ENCODE assay signal across 1 cellular context in genomic region chr7:100568936-100569844, GRCh38.
TF ChIP-seq lines count a peak whose summit lies in the region.

No MANE protein-coding gene starts in this region.

TF ChIP-seq in HepG2, 621 proteins besides CTCF, POLR2A, EP300 and RAD21 (continued from another document and continues in another):
- TF ChIP-seq HBP1 (CRISPR knock-in tag; IDR thresholded peaks at IDR 0.05; ENCODE audit: low read depth) (peak; percentile 86), SKIL (CRISPR knock-in tag; IDR thresholded peaks at IDR 0.05; ENCODE audit: borderline replicate concordance) (peak; percentile 47; the same call in 1 of the 2 replicates), FLYWCH1 (CRISPR knock-in tag; IDR thresholded peaks at IDR 0.05) (no peak), ZSCAN22 (CRISPR knock-in tag; IDR thresholded peaks at IDR 0.05) (no peak; the same call in 1 of the 2 replicates), ZNF180 (CRISPR knock-in tag; IDR thresholded peaks at IDR 0.05; ENCODE audit: borderline replicate concordance, low read depth) (no peak), PRDM15 (CRISPR knock-in tag; IDR thresholded peaks at IDR 0.05) (peak; percentile 84), ZNF205 (CRISPR knock-in tag; IDR thresholded peaks at IDR 0.05) (0 out of 2 replicates have a peak, but pooled peaks have one; percentile 22), NFYC (CRISPR knock-in tag; IDR thresholded peaks at IDR 0.05) (no peak), ZNF619 (CRISPR knock-in tag; IDR thresholded peaks at IDR 0.05) (peak; percentile 25; the same call in 1 of the 2 replicates), GFI1 (CRISPR knock-in tag; IDR thresholded peaks at IDR 0.05; ENCODE audit: borderline replicate concordance) (no peak), ZNF468 (CRISPR knock-in tag; IDR thresholded peaks at IDR 0.05) (0 out of 2 replicates have a peak, but pooled peaks have one; percentile 67), ZBTB37 (CRISPR knock-in tag; IDR thresholded peaks at IDR 0.05) (peak; percentile 79), ZNF878 (CRISPR knock-in tag; IDR thresholded peaks at IDR 0.05) (no peak), DPF2 (CRISPR knock-in tag; IDR thresholded peaks at IDR 0.05; ENCODE audit: borderline replicate concordance, low read depth) (peak; percentile 18; the same call in 1 of the 2 replicates), IKZF1 (IDR thresholded peaks at IDR 0.05) (no peak), KAT7 (CRISPR knock-in tag; IDR thresholded peaks at IDR 0.05; ENCODE audit: borderline replicate concordance) (no peak), ZNF775 (CRISPR knock-in tag; IDR thresholded peaks at IDR 0.05; ENCODE audit: borderline replicate concordance) (no peak; the same call in 1 of the 2 replicates), ZNF607 (CRISPR knock-in tag; IDR thresholded peaks at IDR 0.05; ENCODE audit: borderline replicate concordance) (no peak; the same call in 1 of the 2 replicates), SUZ12 (IDR thresholded peaks at IDR 0.05; ENCODE audit: low read depth, low read length) (no peak), ZNF724P (CRISPR knock-in tag; IDR thresholded peaks at IDR 0.05; ENCODE audit: borderline replicate concordance) (no peak; the same call in 1 of the 2 replicates), TAF1 (CRISPR knock-in tag; IDR thresholded peaks at IDR 0.05) (no peak), ZNF136 (CRISPR knock-in tag; IDR thresholded peaks at IDR 0.05; ENCODE audit: low read depth) (peak; percentile 79), ZNF772 (CRISPR knock-in tag; IDR thresholded peaks at IDR 0.05) (peak; percentile 95; the same call in 1 of the 2 replicates), NR2C2 (CRISPR knock-in tag; IDR thresholded peaks at IDR 0.05; ENCODE audit: borderline replicate concordance) (peak; percentile 54; the same call in 1 of the 2 replicates), BRCA1 (CRISPR knock-in tag; IDR thresholded peaks at IDR 0.05) (no peak; the same call in 1 of the 2 replicates), NBN (conservative IDR thresholded peaks at IDR 0.05) (no peak), ZBTB14 (CRISPR knock-in tag; IDR thresholded peaks at IDR 0.05) (no peak), TBP (CRISPR knock-in tag; IDR thresholded peaks at IDR 0.05) (no peak), MIXL1 (CRISPR knock-in tag; IDR thresholded peaks at IDR 0.05) (peak; percentile 39; the same call in 1 of the 2 replicates), ZFP36L2 (CRISPR knock-in tag; IDR thresholded peaks at IDR 0.05) (no peak), XRCC5 (optimal IDR thresholded peaks at IDR 0.05; ENCODE audit: low read length) (peak; percentile 94), MXI1 (IDR thresholded peaks at IDR 0.05; ENCODE audit: borderline replicate concordance, low read depth, low read length) (peak; percentile 96; the same call in 2 of the 3 replicates), GATAD1 (CRISPR knock-in tag; IDR thresholded peaks at IDR 0.05) (no peak), ZNF3 (CRISPR knock-in tag; IDR thresholded peaks at IDR 0.05) (no peak), RFX5 (IDR thresholded peaks at IDR 0.05; ENCODE audit: low read depth, low read length) (no peak), CREBL2 (CRISPR knock-in tag; IDR thresholded peaks at IDR 0.05; ENCODE audit: borderline replicate concordance) (0 out of 2 replicates have a peak, but pooled peaks have one; percentile 23), LBX2 (CRISPR knock-in tag; IDR thresholded peaks at IDR 0.05; ENCODE audit: borderline replicate concordance) (no peak), ZNF407 (CRISPR knock-in tag; IDR thresholded peaks at IDR 0.05; ENCODE audit: not compliant biosample characterization) (no peak), NFKB2 (CRISPR knock-in tag; IDR thresholded peaks at IDR 0.05; ENCODE audit: borderline replicate concordance) (no peak), ZNF644 (CRISPR knock-in tag; IDR thresholded peaks at IDR 0.05; ENCODE audit: low read depth) (no peak), ZNF792 (CRISPR knock-in tag; IDR thresholded peaks at IDR 0.05) (no peak), ZNF75D (CRISPR knock-in tag; IDR thresholded peaks at IDR 0.05; ENCODE audit: borderline replicate concordance) (no peak), HES4 (CRISPR knock-in tag; IDR thresholded peaks at IDR 0.05; ENCODE audit: borderline replicate concordance) (no peak)
